In the genomic region with DNA sequence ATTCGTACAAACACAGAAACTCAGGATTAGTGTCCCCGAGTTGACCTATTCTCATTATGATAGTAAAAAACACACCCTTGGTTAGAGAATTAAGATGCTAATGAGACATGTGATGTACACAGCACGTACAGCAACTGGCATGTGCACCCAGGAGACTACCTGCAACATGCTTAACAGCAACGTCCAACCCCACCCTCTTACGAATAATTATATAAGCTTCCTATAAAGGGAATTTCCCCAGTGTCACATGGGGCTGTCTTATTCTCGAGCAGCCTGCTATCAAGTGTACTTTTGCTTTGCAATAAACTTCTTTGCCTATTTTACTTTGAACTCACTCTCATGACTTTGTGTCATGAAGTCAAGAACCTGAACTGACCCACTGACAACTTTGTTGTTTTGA, we compare ENCODE assay signal across 15 cellular contexts.
DNase-seq lines count a peak whose midpoint lies in the region; ATAC-seq and TF ChIP-seq lines count a peak whose summit lies in the region.
"Had no signal": no experiment of that assay in that cellular context is flagged by ENCODE, and none has a peak within 500 bp of the region (broad histone marks: within the 10 kb centered on the region; RNA-seq: fewer than 3 reads in every experiment).

No MANE protein-coding gene starts in this region.

- no peaks in the 10 kb centered on the region for H4K20me1 ChIP-seq in OCI-LY3 (ENCODE audit: insufficient read depth, low read length)

- H3K4me1 ChIP-seq in OCI-LY3 (ENCODE audit: low read length) (peaks cover 10% of the 10 kb centered on the region), mucosa of descending colon (ENCODE audit: low read depth) (no peaks in the 10 kb centered on the region), SJCRH30 (no peaks in the 10 kb centered on the region)

- H3K9ac ChIP-seq in OCI-LY3 (ENCODE audit: low read length): no peak overlapping the region

- intact Hi-C loops in left colon (cut with DNase I, micrococcal nuclease): no loop called here
- intact Hi-C loops in mucosa of descending colon (cut with DNase I, micrococcal nuclease): no loop called here

- H3K36me3 ChIP-seq in OCI-LY3 (replicated peaks; ENCODE audit: low read depth, low read length): no peaks in the 10 kb centered on the region
- H3K36me3 ChIP-seq in mucosa of descending colon (ENCODE audit: low read depth): no peaks in the 10 kb centered on the region
- no peaks in the 10 kb centered on the region for H3K36me3 ChIP-seq in SJCRH30
- H3K36me3 ChIP-seq: HAP-1 had no signal

- TF ChIP-seq CTCF in OCI-LY3 (IDR thresholded peaks at IDR 0.05; ENCODE audit: low read depth, low read length) (no peak), mucosa of descending colon (IDR thresholded peaks at IDR 0.05) (no peak)

- no peak overlapping the region for H3K27ac ChIP-seq in OCI-LY3 (ENCODE audit: low read length)
- H3K27ac ChIP-seq in SJCRH30: no peak overlapping the region

- H3K79me2 ChIP-seq in OCI-LY3 (ENCODE audit: low read length): no peaks in the 10 kb centered on the region

- H3K4me2 ChIP-seq in OCI-LY3 (ENCODE audit: low read length): peak overlapping the region; percentile 48
- H3K4me2 ChIP-seq: GM23338 had no signal

- no peak for DNase-seq in left colon
- DNase-seq in mucosa of descending colon: no peak
- DNase-seq in NCI-H2081 (lab: John Stamatoyannopoulos, UW): no peak
- no peak for DNase-seq in SJCRH30
- DNase-seq: C1 segment of cervical spinal cord; Calu3; CD4-positive, alpha-beta memory T cell; COR-L47; DMS53; DMS79 treated with DMSO at 0.1 percent for 48 hours; HFFc6 had no signal

- ATAC-seq in left colon (peak; percentile 96), mucosa of descending colon (peak; percentile 86), GM19467 (IDR thresholded peaks at IDR 0.05; ENCODE audit: unreplicated experiment) (no peak)
- ATAC-seq: GM23338 had no signal

- H3K4me3 ChIP-seq in OCI-LY3 (ENCODE audit: low read length) (peak overlapping the region; percentile 37), mucosa of descending colon (no peak overlapping the region), SJCRH30 (no peak overlapping the region)
- H3K4me3 ChIP-seq: GM23338, HAP-1 had no signal

- H3K9me3 ChIP-seq in OCI-LY3 (ENCODE audit: insufficient read depth, low read length) (no peaks in the 10 kb centered on the region), mucosa of descending colon (no peaks in the 10 kb centered on the region), SJCRH30 (replicated peaks) (no peaks in the 10 kb centered on the region)
- H3K9me3 ChIP-seq: HAP-1 had no signal

- H2AFZ ChIP-seq in OCI-LY3 (ENCODE audit: low read depth, low read length): no peak overlapping the region
- H2AFZ ChIP-seq: GM23338 had no signal

- H3K27me3 ChIP-seq in OCI-LY3 (ENCODE audit: low read depth, low read length): no peaks in the 10 kb centered on the region
- no peaks in the 10 kb centered on the region for H3K27me3 ChIP-seq in SJCRH30
